1 cellular context compared by ENCODE assay signal in the genomic region with DNA sequence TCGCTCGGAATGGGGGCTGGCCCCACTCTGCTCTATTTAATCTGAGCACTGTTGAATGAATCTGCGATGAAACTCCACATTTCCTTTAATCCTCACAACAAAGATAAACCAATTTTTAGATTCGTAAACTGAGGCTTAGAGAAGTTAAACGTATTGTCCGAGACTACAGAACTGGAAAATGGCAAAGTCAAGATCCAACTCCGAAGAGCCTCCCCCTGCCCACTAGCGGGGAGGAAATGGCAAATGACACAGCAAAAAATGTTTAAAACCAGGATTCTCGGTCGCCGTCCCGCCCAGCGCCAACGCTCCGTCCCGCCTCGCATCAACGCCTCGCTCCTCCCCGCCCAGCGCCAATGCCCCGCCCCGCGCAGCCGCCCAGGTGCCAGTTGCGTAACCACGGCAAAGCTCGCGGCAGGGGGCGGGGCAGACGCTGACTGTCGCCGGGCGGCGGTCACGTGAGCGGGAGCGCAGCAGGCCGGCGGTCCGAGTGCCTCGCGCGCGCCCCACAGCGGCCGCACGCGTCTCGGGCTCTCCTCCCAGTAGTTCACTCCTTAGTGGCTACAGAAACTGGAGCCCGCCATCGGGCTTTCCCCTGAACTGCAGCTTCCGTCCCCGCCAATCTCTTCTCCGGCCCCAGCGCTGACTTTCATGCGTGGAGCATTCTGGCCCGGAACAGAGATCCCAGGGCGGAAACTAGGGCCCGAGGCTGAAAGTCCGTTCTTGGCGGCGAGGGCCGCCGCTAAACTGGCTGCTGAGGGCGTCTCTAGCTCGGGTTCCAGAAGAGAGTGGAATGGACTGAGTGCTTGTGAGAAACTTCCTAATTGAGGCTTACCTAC.
TF ChIP-seq lines count a peak whose summit lies in the region.

No MANE protein-coding gene starts in this region.

TF ChIP-seq in HepG2, 621 proteins besides CTCF, POLR2A, EP300 and RAD21 (continued from another document):
- peak; percentile 19; the same call in 1 of the 2 replicates for TF ChIP-seq TBX3 (IDR thresholded peaks at IDR 0.05; ENCODE audit: borderline replicate concordance)
- TF ChIP-seq NFRKB (IDR thresholded peaks at IDR 0.05), result no peak
- TF ChIP-seq, protein P1, sequence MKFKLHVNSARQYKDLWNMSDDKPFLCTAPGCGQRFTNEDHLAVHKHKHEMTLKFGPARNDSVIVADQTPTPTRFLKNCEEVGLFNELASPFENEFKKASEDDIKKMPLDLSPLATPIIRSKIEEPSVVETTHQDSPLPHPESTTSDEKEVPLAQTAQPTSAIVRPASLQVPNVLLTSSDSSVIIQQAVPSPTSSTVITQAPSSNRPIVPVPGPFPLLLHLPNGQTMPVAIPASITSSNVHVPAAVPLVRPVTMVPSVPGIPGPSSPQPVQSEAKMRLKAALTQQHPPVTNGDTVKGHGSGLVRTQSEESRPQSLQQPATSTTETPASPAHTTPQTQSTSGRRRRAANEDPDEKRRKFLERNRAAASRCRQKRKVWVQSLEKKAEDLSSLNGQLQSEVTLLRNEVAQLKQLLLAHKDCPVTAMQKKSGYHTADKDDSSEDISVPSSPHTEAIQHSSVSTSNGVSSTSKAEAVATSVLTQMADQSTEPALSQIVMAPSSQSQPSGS (CRISPR knock-in tag; IDR thresholded peaks at IDR 0.05), result peak; percentile 57; the same call in 1 of the 2 replicates
- TF ChIP-seq, protein P2, sequence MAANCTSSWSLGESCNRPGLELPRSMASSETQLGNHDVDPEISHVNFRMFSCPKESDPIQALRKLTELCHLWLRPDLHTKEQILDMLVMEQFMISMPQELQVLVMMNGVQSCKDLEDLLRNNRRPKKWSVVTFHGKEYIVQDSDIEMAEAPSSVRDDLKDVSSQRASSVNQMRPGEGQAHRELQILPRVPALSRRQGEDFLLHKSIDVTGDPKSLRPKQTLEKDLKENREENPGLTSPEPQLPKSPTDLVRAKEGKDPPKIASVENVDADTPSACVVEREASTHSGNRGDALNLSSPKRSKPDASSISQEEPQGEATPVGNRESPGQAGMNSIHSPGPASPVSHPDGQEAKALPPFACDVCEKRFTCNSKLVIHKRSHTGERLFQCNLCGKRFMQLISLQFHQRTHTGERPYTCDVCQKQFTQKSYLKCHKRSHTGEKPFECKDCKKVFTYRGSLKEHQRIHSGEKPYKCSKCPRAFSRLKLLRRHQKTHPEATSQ (CRISPR knock-in tag; IDR thresholded peaks at IDR 0.05; ENCODE audit: borderline replicate concordance), result 0 out of 2 replicates have a peak, but pooled peaks have one; percentile 29
- TF ChIP-seq CAMTA2 (CRISPR knock-in tag; IDR thresholded peaks at IDR 0.05; ENCODE audit: borderline replicate concordance), result no peak
- no peak for TF ChIP-seq RBM22 (optimal IDR thresholded peaks at IDR 0.05; ENCODE audit: low read length)
- TF ChIP-seq ZBTB8A (CRISPR knock-in tag; IDR thresholded peaks at IDR 0.05; ENCODE audit: borderline replicate concordance, low read depth), result no peak
- peak; percentile 79; the same call in 1 of the 2 replicates for TF ChIP-seq KAT7 (CRISPR knock-in tag; IDR thresholded peaks at IDR 0.05; ENCODE audit: borderline replicate concordance)
- TF ChIP-seq, protein P3, sequence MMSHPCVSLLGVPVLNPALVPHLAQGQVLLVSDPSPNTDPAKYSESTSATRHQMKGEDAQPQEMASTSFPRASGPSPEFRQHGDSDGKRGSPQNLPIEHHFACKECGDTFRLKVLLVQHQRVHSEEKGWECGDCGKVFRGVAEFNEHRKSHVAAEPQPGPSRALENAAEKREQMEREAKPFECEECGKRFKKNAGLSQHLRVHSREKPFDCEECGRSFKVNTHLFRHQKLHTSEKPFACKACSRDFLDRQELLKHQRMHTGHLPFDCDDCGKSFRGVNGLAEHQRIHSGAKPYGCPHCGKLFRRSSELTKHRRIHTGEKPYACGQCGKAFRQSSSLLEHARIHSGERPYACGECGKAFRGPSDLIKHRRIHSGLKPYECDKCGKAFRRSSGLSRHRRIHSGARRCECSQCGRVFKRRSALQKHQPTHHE (CRISPR knock-in tag; IDR thresholded peaks at IDR 0.05; ENCODE audit: borderline replicate concordance), result peak; percentile 63; the same call in 1 of the 2 replicates
- peak; percentile 99 for TF ChIP-seq KDM2A (CRISPR knock-in tag; IDR thresholded peaks at IDR 0.05; ENCODE audit: borderline replicate concordance, low read depth)
- TF ChIP-seq U2AF2 (IDR thresholded peaks at IDR 0.05; ENCODE audit: low read depth, low read length), result no peak
- TF ChIP-seq MTF1 (CRISPR knock-in tag; IDR thresholded peaks at IDR 0.05), result no peak
- 0 out of 2 replicates have a peak, but pooled peaks have one; percentile 60 for TF ChIP-seq ZNF354B (CRISPR knock-in tag; IDR thresholded peaks at IDR 0.05)
- TF ChIP-seq TCF12 (IDR thresholded peaks at IDR 0.05), result no peak
- peak; percentile 61; the same call in 1 of the 2 replicates for TF ChIP-seq TCF12 (CRISPR knock-in tag; IDR thresholded peaks at IDR 0.05)
- TF ChIP-seq BRCA1 (CRISPR knock-in tag; IDR thresholded peaks at IDR 0.05), result 0 out of 2 replicates have a peak, but pooled peaks have one; percentile 37
- TF ChIP-seq KLF15 (CRISPR knock-in tag; IDR thresholded peaks at IDR 0.05; ENCODE audit: borderline replicate concordance), result no peak
